ENCODE assay signal across 1 cellular context in genomic region chr7:149028346-149029109, GRCh38.
TF ChIP-seq lines count a peak whose summit lies in the region.

Gene PDIA4, minus strand, starts transcription at chr7:149028505. Its CDS starts 97 bp downstream, at chr7:149028408.

TF ChIP-seq in GM23338, 12 proteins besides CTCF, POLR2A, EP300 and RAD21 (continued from another document):
- no peak for TF ChIP-seq REST (IDR thresholded peaks at IDR 0.05; ENCODE audit: unreplicated experiment)
- no peak for TF ChIP-seq JUNB (IDR thresholded peaks at IDR 0.05; ENCODE audit: unreplicated experiment)
